Comparison of ENCODE assay signal across 29 cellular contexts in genomic region chr12:130134563-130134915, GRCh38. TPM values are rescaled to one million over a fixed set of nuclear protein-coding genes. Genes with fewer than 3 reads are reported as not detected.
"Had no signal": no experiment of that assay in that cellular context is flagged by ENCODE, and none has a peak within 500 bp of the region (broad histone marks: within the 10 kb centered on the region; RNA-seq: fewer than 3 reads in every experiment).

No MANE protein-coding gene starts in this region.

- H3K36me3 Mint-ChIP-seq: mesothelial cell of epicardium; naive thymus-derived CD4-positive, alpha-beta T cell; natural killer cell treated with Interleukin-12 subunit alpha and Interleukin-12 subunit beta and Interleukin-15 and Interleukin-18, amount 100 ng/mL, for 72 hours; stimulated activated effector memory CD8-positive, alpha-beta T cell treated with anti-CD3 and anti-CD28 coated beads, Interleukin-12 subunit alpha, Interleukin-12 subunit beta, amount 100 ng/mL, for 72 hours had no signal

- H3K36me3 ChIP-seq: left ventricle myocardium inferior, pancreas, prostate gland, suprapubic skin, thoracic aorta, tibial artery, upper lobe of right lung, uterus had no signal

- H3K9me3 ChIP-seq: left ventricle myocardium inferior, mucosa of descending colon, pancreas, prostate gland, suprapubic skin, thoracic aorta, tibial artery, upper lobe of right lung, uterus had no signal

- H3K4me1 ChIP-seq: left ventricle myocardium inferior, pancreas, prostate gland, tibial artery, upper lobe of right lung, uterus had no signal

- H3K27ac Mint-ChIP-seq: mesothelial cell of epicardium; natural killer cell treated with Interleukin-12 subunit alpha and Interleukin-12 subunit beta and Interleukin-15 and Interleukin-18, amount 100 ng/mL, for 72 hours; stimulated activated effector memory CD8-positive, alpha-beta T cell treated with anti-CD3 and anti-CD28 coated beads, Interleukin-12 subunit alpha, Interleukin-12 subunit beta, amount 100 ng/mL, for 72 hours; stimulated activated naive CD8-positive, alpha-beta T cell treated with anti-CD3 and anti-CD28 coated beads, Interleukin-15, Interleukin-2, amounts not matched to agents 100 ng/mL and 50 ng/mL, for 24 hours had no signal

- H3K4me3 ChIP-seq: hepatocyte, left ventricle myocardium inferior, lung, mucosa of descending colon, pancreas, prostate gland, skin epidermis, suprapubic skin, thoracic aorta, tibial artery, upper lobe of right lung, uterus had no signal

- H3K4me2 ChIP-seq: hepatocyte had no signal

- H3K27ac ChIP-seq: hepatocyte, left ventricle myocardium inferior, pancreas, prostate gland, skin epidermis, suprapubic skin, thoracic aorta, tibial artery, upper lobe of right lung, uterus had no signal

- H3K4me3 Mint-ChIP-seq: mesothelial cell of epicardium; natural killer cell treated with Interleukin-12 subunit alpha and Interleukin-12 subunit beta and Interleukin-15 and Interleukin-18, amount 100 ng/mL, for 72 hours; stimulated activated effector memory CD8-positive, alpha-beta T cell treated with anti-CD3 and anti-CD28 coated beads, Interleukin-12 subunit alpha, Interleukin-12 subunit beta, amount 100 ng/mL, for 72 hours; stimulated activated naive CD8-positive, alpha-beta T cell treated with anti-CD3 and anti-CD28 coated beads, Interleukin-15, Interleukin-2, amounts not matched to agents 100 ng/mL and 50 ng/mL, for 24 hours had no signal

- DNase-seq: islet precursor cell; left ventricle myocardium inferior; mesendoderm; mucosa of descending colon; naive thymus-derived CD4-positive, alpha-beta T cell; nucleus accumbens; pancreas; retina; right cardiac atrium; stimulated activated CD4-positive, alpha-beta T cell treated with anti-CD3 and anti-CD28 coated beads, Interleukin-4, amount 100 ng/mL, for 24 hours; stimulated activated naive CD4-positive, alpha-beta T cell; tibial artery; trophoblast cell; upper lobe of right lung; uterus had no signal

- H3K27me3 ChIP-seq: suprapubic skin, upper lobe of right lung, uterus had no signal

- H2AFZ ChIP-seq: hepatocyte had no signal

- H3K4me1 Mint-ChIP-seq: stimulated activated effector memory CD8-positive, alpha-beta T cell treated with anti-CD3 and anti-CD28 coated beads, Interleukin-12 subunit alpha, Interleukin-12 subunit beta, amount 100 ng/mL, for 72 hours had no signal

- ATAC-seq: mucosa of descending colon; pancreas; right cardiac atrium; sciatic nerve; stimulated activated effector memory CD8-positive, alpha-beta T cell treated with anti-CD3 and anti-CD28 coated beads, Interleukin-12 subunit alpha, Interleukin-12 subunit beta, amount 100 ng/mL, for 72 hours; upper lobe of right lung had no signal

- H3K9me3 Mint-ChIP-seq: mesothelial cell of epicardium; stimulated activated naive CD8-positive, alpha-beta T cell treated with anti-CD3 and anti-CD28 coated beads, Interleukin-15, Interleukin-2, amounts not matched to agents 100 ng/mL and 50 ng/mL, for 24 hours had no signal

- H3K79me2 ChIP-seq: hepatocyte had no signal

RNA-seq across cellular contexts. Expression of gene FZD10, which starts 27.7 kb away (rescaled TPM):
- total RNA-seq: myocyte; naive thymus-derived CD4-positive, alpha-beta T cell; natural killer cell treated with Interleukin-12 subunit alpha and Interleukin-12 subunit beta and Interleukin-15 and Interleukin-18, amount 100 ng/mL, for 72 hours; osteoblast had no signal
- polyA plus RNA-seq: naive thymus-derived CD4-positive, alpha-beta T cell; neural cell had no signal
